In the genomic region with DNA sequence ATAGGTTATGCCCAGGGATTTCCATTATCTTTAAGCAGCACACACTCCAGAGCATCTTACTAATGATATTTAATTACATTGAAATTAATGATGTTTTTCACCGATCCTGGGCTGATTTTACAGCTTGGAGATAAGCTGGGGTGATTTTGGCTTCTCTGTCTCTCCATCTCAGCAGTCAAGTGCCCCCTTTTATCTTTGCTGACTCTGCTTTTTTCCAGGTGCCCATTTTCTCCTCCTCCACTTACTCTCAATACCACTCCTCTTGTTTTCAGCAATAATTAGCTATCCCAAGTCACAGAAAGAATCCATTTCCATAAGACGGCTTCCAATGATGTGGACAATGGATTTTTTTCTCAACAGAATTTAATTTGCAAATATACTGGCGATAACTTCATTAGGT, we compare ENCODE assay signal across 8 cellular contexts.
"Had no signal": no experiment of that assay in that cellular context is flagged by ENCODE, and none has a peak within 500 bp of the region (broad histone marks: within the 10 kb centered on the region; RNA-seq: fewer than 3 reads in every experiment).

No MANE protein-coding gene starts in this region.

- FAIRE-seq: H54, HTR-8/SVneo had no signal

- H2AFZ ChIP-seq: GM23248 had no signal

- H3K4me2 ChIP-seq: KMS-11 had no signal

- H3K27ac ChIP-seq: GM23248, KMS-11 had no signal

- DNase-seq: GM23248, GOT3, H9, HCEC 1CT, KBM-7 had no signal

- H3K4me3 ChIP-seq: GM23248 had no signal

- H3K9ac ChIP-seq: GM23248, KMS-11 had no signal
